21 cellular contexts compared by ENCODE assay signal in the genomic region with DNA sequence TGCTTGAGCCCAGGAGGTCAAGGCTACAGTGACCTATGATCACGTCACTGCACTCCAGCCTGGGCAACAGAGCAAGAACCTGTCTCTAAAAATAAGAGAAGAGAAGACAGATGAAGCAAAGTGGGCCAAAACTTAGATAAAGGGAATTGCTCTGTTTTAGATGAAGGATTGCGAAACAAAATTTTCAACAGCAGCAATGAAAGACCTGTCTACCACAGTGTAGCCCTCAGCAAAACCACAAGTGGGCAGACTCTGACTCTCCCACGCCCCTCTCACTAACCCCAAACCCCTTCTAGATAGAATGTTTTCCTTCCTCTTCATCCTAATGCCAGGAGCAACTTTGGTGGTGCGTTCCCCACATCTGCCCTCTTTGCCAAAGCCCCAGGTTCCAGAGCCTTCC.
"Had no signal": no experiment of that assay in that cellular context is flagged by ENCODE, and none has a peak within 500 bp of the region (broad histone marks: within the 10 kb centered on the region; RNA-seq: fewer than 3 reads in every experiment).

No MANE protein-coding gene starts in this region.

- H3K9ac ChIP-seq: neural progenitor cell had no signal

- H3K4me1 ChIP-seq: esophagus squamous epithelium, foreskin keratinocyte, left ventricle myocardium inferior, neural progenitor cell, thyroid gland had no signal

- ATAC-seq: activated CD4-positive, alpha-beta T cell treated with anti-CD3 and anti-CD28 coated beads for 36 hours; activated naive CD4-positive, alpha-beta T cell treated with anti-CD3 and anti-CD28 coated beads, Interleukin-2, amount 50 U/mL, for 72 hours; foreskin keratinocyte; stimulated activated effector memory CD8-positive, alpha-beta T cell treated with anti-CD3 and anti-CD28 coated beads, Interleukin-12 subunit alpha, Interleukin-12 subunit beta, amount 100 ng/mL, for 72 hours had no signal

- H3K9me3 Mint-ChIP-seq: activated CD4-positive, alpha-beta memory T cell treated with anti-CD3 and anti-CD28 coated beads for 36 hours; activated T-cell treated with anti-CD3 and anti-CD28 coated beads, Interleukin-2, amount 50 U/mL, for 24 hours; neural progenitor cell; stimulated activated effector memory CD8-positive, alpha-beta T cell treated with anti-CD3 and anti-CD28 coated beads, Interleukin-12 subunit alpha, Interleukin-12 subunit beta, amount 100 ng/mL, for 72 hours had no signal

- H3K27me3 ChIP-seq: brain microvascular endothelial cell, foreskin keratinocyte, neural progenitor cell, ovary, thyroid gland had no signal

- H3K4me3 Mint-ChIP-seq: activated CD4-positive, alpha-beta memory T cell treated with anti-CD3 and anti-CD28 coated beads for 36 hours; activated CD4-positive, alpha-beta T cell treated with anti-CD3 and anti-CD28 coated beads for 36 hours; activated T-cell treated with anti-CD3 and anti-CD28 coated beads, Interleukin-2, amount 50 U/mL, for 24 hours; naive B cell; neural progenitor cell; stimulated activated effector memory CD8-positive, alpha-beta T cell treated with anti-CD3 and anti-CD28 coated beads, Interleukin-12 subunit alpha, Interleukin-12 subunit beta, amount 100 ng/mL, for 72 hours had no signal

- H3K36me3 Mint-ChIP-seq: activated CD4-positive, alpha-beta memory T cell treated with anti-CD3 and anti-CD28 coated beads for 36 hours; activated naive CD4-positive, alpha-beta T cell treated with anti-CD3 and anti-CD28 coated beads, Interleukin-2, amount 50 U/mL, for 72 hours; naive B cell; neural progenitor cell; stimulated activated effector memory CD8-positive, alpha-beta T cell treated with anti-CD3 and anti-CD28 coated beads, Interleukin-12 subunit alpha, Interleukin-12 subunit beta, amount 100 ng/mL, for 72 hours had no signal

- H2AFZ ChIP-seq: neural progenitor cell had no signal

- H3K4me3 ChIP-seq: esophagus squamous epithelium, left ventricle myocardium inferior, neural progenitor cell, ovary, thyroid gland had no signal

- H3K4me2 ChIP-seq: neural progenitor cell had no signal

- DNase-seq: activated CD4-positive, alpha-beta memory T cell treated with anti-CD3 and anti-CD28 coated beads for 36 hours; activated CD4-positive, alpha-beta T cell treated with anti-CD3 and anti-CD28 coated beads for 36 hours; activated effector memory CD4-positive, alpha-beta T cell treated with Interleukin-2 at 50 U/mL for 16 hours; activated T-cell treated with anti-CD3 and anti-CD28 coated beads, Interleukin-2, amount 50 U/mL, for 24 hours; brain microvascular endothelial cell; cortex of kidney; effector CD4-positive, alpha-beta T cell; esophagus squamous epithelium; foreskin keratinocyte; glutamatergic neuron; left ventricle myocardium inferior; naive B cell; ovary; stimulated activated CD4-positive, alpha-beta T cell treated with anti-CD3 and anti-CD28 coated beads, Interleukin-12 subunit alpha, Interleukin-12 subunit beta, amount 100 ng/mL, for 4 hours; stimulated activated CD4-positive, alpha-beta T cell treated with anti-CD3 and anti-CD28 coated beads, Interleukin-2, amount 100 ng/mL, for 24 hours; thyroid gland; WERI-Rb-1 had no signal

- FAIRE-seq: endothelial cell of umbilical vein had no signal

- H3K27ac ChIP-seq: brain microvascular endothelial cell, esophagus squamous epithelium, foreskin keratinocyte, left ventricle myocardium inferior, neural progenitor cell, ovary, thyroid gland, WERI-Rb-1 had no signal

- H3K36me3 ChIP-seq: brain microvascular endothelial cell, esophagus squamous epithelium, left ventricle myocardium inferior, neural progenitor cell, ovary, thyroid gland, WERI-Rb-1 had no signal

- H3K4me1 Mint-ChIP-seq: activated CD4-positive, alpha-beta T cell treated with anti-CD3 and anti-CD28 coated beads for 36 hours; naive B cell had no signal

- H3K9me3 ChIP-seq: esophagus squamous epithelium, left ventricle myocardium inferior, ovary, thyroid gland had no signal

- H3K27ac Mint-ChIP-seq: activated CD4-positive, alpha-beta memory T cell treated with anti-CD3 and anti-CD28 coated beads for 36 hours; activated CD4-positive, alpha-beta T cell treated with anti-CD3 and anti-CD28 coated beads for 36 hours; activated naive CD4-positive, alpha-beta T cell treated with anti-CD3 and anti-CD28 coated beads, Interleukin-2, amount 50 U/mL, for 72 hours; activated T-cell treated with anti-CD3 and anti-CD28 coated beads, Interleukin-2, amount 50 U/mL, for 24 hours; neural progenitor cell; stimulated activated effector memory CD8-positive, alpha-beta T cell treated with anti-CD3 and anti-CD28 coated beads, Interleukin-12 subunit alpha, Interleukin-12 subunit beta, amount 100 ng/mL, for 72 hours had no signal
